In genomic region chr2:189014426-189015138, GRCh38 we compare ENCODE assay signal across 14 cellular contexts. TPM values are rescaled to one million over a fixed set of nuclear protein-coding genes. Genes with fewer than 3 reads are reported as not detected.
DNase-seq lines count a peak whose midpoint lies in the region; ATAC-seq and TF ChIP-seq lines count a peak whose summit lies in the region.
"Had no signal": no experiment of that assay in that cellular context is flagged by ENCODE, and none has a peak within 500 bp of the region (broad histone marks: within the 10 kb centered on the region; RNA-seq: fewer than 3 reads in every experiment).

No MANE protein-coding gene starts in this region.

- no peak for TF ChIP-seq RAD21 in IMR-90 (IDR thresholded peaks at IDR 0.05; ENCODE audit: low read length)

- peak overlapping the region; percentile 84 for H3K27ac Mint-ChIP-seq in neural progenitor cell
- H3K27ac Mint-ChIP-seq: activated T-helper 2 cell treated with anti-CD3 and anti-CD28 coated beads, Interferon-gamma antibody, Interleukin-2, Interleukin-4, amounts not matched to agents 10 μg/mL and 5 μg/mL and 100 μg/mL, durations not matched to agents 14 hours and 24 hours and 36 hours had no signal

- H3K56ac ChIP-seq in IMR-90 (ENCODE audit: extremely low read depth, insufficient read depth, low read length) = peak overlapping the region; percentile 19; the same call in 1 of the 2 replicates

- H4K8ac ChIP-seq in IMR-90 (ENCODE audit: low read depth in 2 of 2, low read length in 2 of 2) = peak overlapping the region; percentile 11 to 72; a peak in 3 of 4 replicates

- no peaks in the 10 kb centered on the region for H3K27me3 ChIP-seq in A673 (replicated peaks; ENCODE audit: insufficient read depth, low read depth, low read length, poor library complexity)
- H3K27me3 ChIP-seq in IMR-90 (ENCODE audit: control insufficient read depth, insufficient read depth, low read length) = no peaks in the 10 kb centered on the region
- no peaks in the 10 kb centered on the region for H3K27me3 ChIP-seq in neural progenitor cell

- H2AFZ ChIP-seq in IMR-90 (replicated peaks; ENCODE audit: low read length, poor library complexity) (no peak overlapping the region), neural progenitor cell (replicated peaks) (no peak overlapping the region)

- dilution Hi-C loops in IMR-90 (cut with HindIII; ENCODE audit: low sequenced_read_pairs, unreplicated experiment) = no loop called here

- H4K20me1 ChIP-seq in IMR-90 (ENCODE audit: insufficient read depth, low read length) = no peaks in the 10 kb centered on the region
- no peaks in the 10 kb centered on the region for H4K20me1 ChIP-seq in neural progenitor cell (ENCODE audit: low read depth)

- H4K91ac ChIP-seq in IMR-90 (ENCODE audit: insufficient read depth, low read depth, low read length) = peak overlapping the region; percentile 64

- H3K9me3 Mint-ChIP-seq in neural progenitor cell = no peaks in the 10 kb centered on the region
- H3K9me3 Mint-ChIP-seq: activated T-helper 2 cell treated with anti-CD3 and anti-CD28 coated beads, Interferon-gamma antibody, Interleukin-2, Interleukin-4, amounts not matched to agents 10 μg/mL and 5 μg/mL and 100 μg/mL, durations not matched to agents 14 hours and 24 hours and 36 hours had no signal

- H3F3A ChIP-seq in neural progenitor cell (ENCODE audit: low read depth) = peaks cover 8% of the 10 kb centered on the region

- no peak for TF ChIP-seq CTCF in A673 (conservative IDR thresholded peaks at IDR 0.05; ENCODE audit: low read depth, low read length)
- TF ChIP-seq CTCF in IMR-90 (conservative IDR thresholded peaks at IDR 0.05; ENCODE audit: low read depth, low read length) = no peak
- no peak for TF ChIP-seq CTCF in neural progenitor cell (IDR thresholded peaks at IDR 0.05)

- H3K4me1 ChIP-seq in A673 (ENCODE audit: insufficient read depth, low read length, poor library complexity, severe bottlenecking) (peaks cover 17% of the 10 kb centered on the region), IMR-90 (ENCODE audit: control insufficient read depth, insufficient read depth, low read length) (peaks cover 9% of the 10 kb centered on the region; the same call in 1 of the 2 replicates), neural progenitor cell (peaks cover 22% of the 10 kb centered on the region)
- H3K4me1 ChIP-seq: A549 had no signal

- H2AK5ac ChIP-seq in IMR-90 (ENCODE audit: low read depth, low read length) = no peak overlapping the region

- peaks cover 4% of the 10 kb centered on the region for H3K36me3 Mint-ChIP-seq in neural progenitor cell

- H3K4ac ChIP-seq in IMR-90 (ENCODE audit: low read depth, low read length) = peak overlapping the region; percentile 74

- CTCF ChIA-PET in A673 (lab: Charles Lee) (no interaction called here), IMR-90 (lab: Yijun Ruan, JAX) (interaction anchor here (0.5 kb wide), 1 partner anchor 486 kb away, joined by 3 read pairs; no protein-coding TSS in a partner anchor)

- ATAC-seq in IMR-90 (ENCODE audit: low read depth) (peak; percentile 43), GM19463 (IDR thresholded peaks at IDR 0.05; ENCODE audit: unreplicated experiment) (no peak), esophagus mucosa (no peak)
- ATAC-seq: A549 had no signal

- intact Hi-C loops in A673 (cut with micrococcal nuclease; ENCODE audit: unreplicated experiment) = no loop called here
- intact Hi-C loops in IMR-90 (cut with micrococcal nuclease) = loop anchor here (5.0 kb wide), 2 partner anchors 333 to 398 kb away; no protein-coding TSS in a partner anchor

- H3K9me1 ChIP-seq in IMR-90 (ENCODE audit: insufficient read depth, low read length) = 0 out of 2 replicates have a peak, but pooled peaks cover 4% of the 10 kb centered on the region

- no peak for TF ChIP-seq POLR2A in IMR-90 (IDR thresholded peaks at IDR 0.05; ENCODE audit: low read depth, low read length)

- peaks cover 28% of the 10 kb centered on the region for H3K4me1 Mint-ChIP-seq in neural progenitor cell
- H3K4me1 Mint-ChIP-seq: central memory CD8-positive, alpha-beta T cell had no signal

- H2BK120ac ChIP-seq in IMR-90 (ENCODE audit: low read depth, low read length) = peak overlapping the region; percentile 33; the same call in 1 of the 2 replicates

- peak overlapping the region; percentile 79 for H2BK5ac ChIP-seq in IMR-90 (ENCODE audit: low read depth, low read length, poor library complexity, severe bottlenecking)

- H3K4me3 Mint-ChIP-seq in neural progenitor cell = no peak overlapping the region
- H3K4me3 Mint-ChIP-seq: central memory CD8-positive, alpha-beta T cell had no signal

- H2AK9ac ChIP-seq in IMR-90 (replicated peaks; ENCODE audit: low read depth, low read length, poor library complexity) = no peak overlapping the region

- no peak overlapping the region for H3K9ac ChIP-seq in IMR-90 (ENCODE audit: low read depth, low read length)
- H3K9ac ChIP-seq in neural progenitor cell = no peak overlapping the region

- H3K4me2 ChIP-seq in IMR-90 (ENCODE audit: low read depth, low read length) (peak overlapping the region; percentile 55; the same call in 1 of the 2 replicates), neural progenitor cell (peak overlapping the region; percentile 7)
- H3K4me2 ChIP-seq: A549 had no signal

- H3K36me3 ChIP-seq in A673 (ENCODE audit: insufficient read depth, low read length, poor library complexity, severe bottlenecking) (no peaks in the 10 kb centered on the region), IMR-90 (ENCODE audit: control insufficient read depth, insufficient read depth, low read length) (peaks cover 24% of the 10 kb centered on the region), neural progenitor cell (no peaks in the 10 kb centered on the region)

- H3K79me1 ChIP-seq in IMR-90 (ENCODE audit: low read depth in 1 of 2, low read length in 2 of 2) = peaks cover 3% of the 10 kb centered on the region in 2 experiments; a peak in 3 of 4 replicates

- peak overlapping the region; percentile 2; the same call in 1 of the 2 replicates for H3K14ac ChIP-seq in IMR-90 (replicated peaks; ENCODE audit: low read depth, low read length)

- H3K4me3 ChIP-seq in A673 (ENCODE audit: low read depth, low read length, poor library complexity, severe bottlenecking) = no peak overlapping the region
- no peak overlapping the region for H3K4me3 ChIP-seq in IMR-90 (ENCODE audit: insufficient read depth, low read depth, low read length)
- no peak overlapping the region for H3K4me3 ChIP-seq in neural progenitor cell
- H3K4me3 ChIP-seq: A549, skin epidermis had no signal

- H3K27ac ChIP-seq in A673 (ENCODE audit: low read depth, low read length, poor library complexity, severe bottlenecking) (peak overlapping the region; percentile 34), IMR-90 (ENCODE audit: insufficient read depth, low read length) (peak overlapping the region; percentile 77), neural progenitor cell (peak overlapping the region; percentile 50)
- H3K27ac ChIP-seq: A549 had no signal

- BruUV-seq in A673 (replicated peaks; lab: Mats Ljungman, UMichigan) (no TSS peak), IMR-90 (replicated peaks; lab: Mats Ljungman, UMichigan) (no TSS peak)

- peak overlapping the region; percentile 73; the same call in 1 of the 2 replicates for H2BK20ac ChIP-seq in IMR-90 (ENCODE audit: low read depth, low read length)

- no peaks in the 10 kb centered on the region for H3K9me3 ChIP-seq in A673 (ENCODE audit: low read depth, low read length, poor library complexity, severe bottlenecking)
- H3K9me3 ChIP-seq in IMR-90 (ENCODE audit: control insufficient read depth, insufficient read depth, low read length) = no peaks in the 10 kb centered on the region
- no peaks in the 10 kb centered on the region for H3K9me3 ChIP-seq in neural progenitor cell (ENCODE audit: low read depth)
- H3K9me3 ChIP-seq: A549 had no signal

- in situ Hi-C loops in IMR-90 (cut with MboI; ENCODE audit: low sequenced_read_pairs) = no loop called here

- H3K18ac ChIP-seq in IMR-90 (ENCODE audit: low read depth, low read length) = peak overlapping the region; percentile 79

- DNase-seq in A673 (ENCODE audit: low spot score) (peak; percentile 22), IMR-90 (peak; percentile 76), fibroblast of gingiva (ENCODE audit: low read depth) (peak; percentile 83), neural progenitor cell (ENCODE audit: low spot score) (no peak), NCI-H2171 treated with DMSO at 0.1 percent for 48 hours (lab: John Stamatoyannopoulos, UW) (no peak)
- DNase-seq in stimulated activated CD4-positive, alpha-beta T cell treated with anti-CD3 and anti-CD28 coated beads, Interleukin-12 subunit alpha, Interleukin-12 subunit beta, amount 100 ng/mL, for 4 hours = no peak
- DNase-seq: activated CD4-positive, alpha-beta T cell treated with anti-CD3 and anti-CD28 coated beads, Interleukin-2, amount 50 U/mL, for 48 hours; NCI-H446 had no signal

- no CpG with 5 or more reads among the region's 2 CpGs for WGBS in IMR-90 (ENCODE audit: extremely low coverage in 2 of 2, insufficient read length in 1 of 2), 2 experiments

- POLR2A ChIA-PET in A673 (lab: Charles Lee; ENCODE audit: low non-redundant PET) = no interaction called here
- POLR2A ChIA-PET in IMR-90 (lab: Charles Lee; ENCODE audit: unreplicated experiment) = interaction anchor here (0.7 kb wide), 1 partner anchor 397 kb away, joined by 4 read pairs; no protein-coding TSS in a partner anchor

- no peaks in the 10 kb centered on the region for H3K79me2 ChIP-seq in neural progenitor cell (ENCODE audit: low read depth)

- H2BK15ac ChIP-seq in IMR-90 (ENCODE audit: low read depth, low read length) = peak overlapping the region; percentile 53; the same call in 1 of the 3 replicates

- peak overlapping the region; percentile 87 for H4K5ac ChIP-seq in IMR-90 (ENCODE audit: low read depth, low read length)

- peak overlapping the region; percentile 28; the same call in 1 of the 2 replicates for H3K23ac ChIP-seq in IMR-90 (ENCODE audit: low read depth, low read length)

- no peaks in the 10 kb centered on the region for H3K27me3 Mint-ChIP-seq in neural progenitor cell (ENCODE audit: insufficient read depth, low read depth)
- H3K27me3 Mint-ChIP-seq: central memory CD8-positive, alpha-beta T cell had no signal

TF ChIP-seq in IMR-90, 13 proteins besides CTCF, POLR2A, EP300 and RAD21 (continues in another document):
- TF ChIP-seq CHD1 (IDR thresholded peaks at IDR 0.05; ENCODE audit: low read depth, low read length) (no peak), FOS (IDR thresholded peaks at IDR 0.05; ENCODE audit: low read depth, low read length) (no peak), MAFK (IDR thresholded peaks at IDR 0.05; ENCODE audit: low read depth, low read length) (no peak), MAZ (IDR thresholded peaks at IDR 0.05; ENCODE audit: borderline replicate concordance, low read depth, low read length) (no peak), RCOR1 (IDR thresholded peaks at IDR 0.05; ENCODE audit: insufficient replicate concordance, low read length) (no peak), BHLHE40 (IDR thresholded peaks at IDR 0.05; ENCODE audit: low read depth, low read length) (no peak), CEBPB (IDR thresholded peaks at IDR 0.05; ENCODE audit: low read depth, low read length) (no peak)

RNA-seq across cellular contexts. Expression of gene COL3A1, which starts 40.4 kb away (rescaled TPM):
- total RNA-seq in A673 (2021) (12.6 and 23.7 TPM in 2 replicates), IMR-90 (2012; rRNA removed) (408 and 411 TPM in 2 replicates), neural progenitor cell (ENCODE audit: low replicate concordance) (0.22 TPM in 1 of 2 replicates, not detected in the other), esophagus mucosa (43.8 TPM)
- polyA plus RNA-seq in IMR-90 (2012; rRNA removed) = 326 and 402 TPM in 2 replicates
- polyA plus RNA-seq in IMR-90 (2012; cell fraction: cytosol; rRNA removed) = 382 and 438 TPM in 2 replicates
- 291 and 482 TPM in 2 replicates for polyA plus RNA-seq in IMR-90 (2012; cell fraction: nucleus; rRNA removed; ENCODE audit: low replicate concordance)

Comparison
In these comparisons a context has a peak if more than half of its experiments do, and no peak if none do; other contexts are left out.
1. DNase-seq: peak in A673 (single experiment), IMR-90 (single experiment) and fibroblast of gingiva (single experiment); none in neural progenitor cell (single experiment), stimulated activated CD4-positive, alpha-beta T cell treated with anti-CD3 and anti-CD28 coated beads, Interleukin-12 subunit alpha, Interleukin-12 subunit beta, amount 100 ng/mL, for 4 hours (single experiment) and NCI-H2171 treated with DMSO at 0.1 percent for 48 hours (single experiment).
2. RNA of gene COL3A1, which starts 40.4 kb away (total RNA-seq): 408 to 411 TPM in IMR-90, 43.8 TPM in esophagus mucosa (single experiment) and 12.6 to 23.7 TPM in A673; 0.22 TPM in neural progenitor cell; every median in the first group is over 10 times any median in the second.
3. Peak in every context shown above with its lines, with median percentiles within 50 percentile points of each other: H3K27ac ChIP-seq.